In the genomic region with DNA sequence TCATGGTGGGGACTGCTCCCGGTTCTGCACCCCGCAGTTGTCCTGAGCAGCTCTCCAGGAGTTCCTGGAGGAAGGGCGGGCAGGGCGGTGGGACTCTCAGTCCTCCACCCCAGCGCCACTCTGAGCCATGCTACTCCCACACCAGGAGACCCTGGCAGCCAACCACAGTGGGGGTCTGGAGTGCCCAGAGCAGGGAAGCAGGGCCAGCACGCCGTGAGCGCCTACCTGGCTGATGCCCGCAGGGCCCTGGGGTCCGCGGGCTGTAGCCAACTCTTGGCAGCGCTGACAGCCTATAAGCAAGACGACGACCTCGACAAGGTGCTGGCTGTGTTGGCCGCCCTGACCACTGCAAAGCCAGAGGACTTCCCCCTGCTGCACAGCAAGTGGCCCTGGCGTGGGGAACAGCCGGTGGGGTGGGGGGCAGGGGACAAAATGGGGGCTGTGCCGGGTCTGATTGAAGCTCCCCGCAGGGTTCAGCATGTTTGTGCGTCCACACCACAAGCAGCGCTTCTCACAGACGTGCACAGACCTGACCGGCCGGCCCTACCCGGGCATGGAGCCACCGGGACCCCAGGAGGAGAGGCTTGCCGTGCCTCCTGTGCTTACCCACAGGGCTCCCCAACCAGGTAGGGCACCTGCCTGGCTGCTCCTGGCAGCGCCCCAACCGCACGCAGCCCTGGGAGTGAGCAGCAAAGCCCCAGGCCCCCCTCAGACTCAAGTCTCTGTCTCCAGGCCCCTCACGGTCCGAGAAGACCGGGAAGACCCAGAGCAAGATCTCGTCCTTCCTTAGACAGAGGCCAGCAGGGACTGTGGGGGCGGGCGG, we compare ENCODE assay signal across 24 cellular contexts. TPM values are rescaled to one million over a fixed set of nuclear protein-coding genes. Genes with fewer than 3 reads are reported as not detected.
DNase-seq lines count a peak whose midpoint lies in the region; ATAC-seq and TF ChIP-seq lines count a peak whose summit lies in the region.
"Had no signal": no experiment of that assay in that cellular context is flagged by ENCODE, and none has a peak within 500 bp of the region (broad histone marks: within the 10 kb centered on the region; RNA-seq: fewer than 3 reads in every experiment).

No MANE protein-coding gene starts in this region.

- no peak overlapping the region for H3K4me2 ChIP-seq in SK-N-SH
- H3K4me2 ChIP-seq: neural progenitor cell had no signal

- H2AFZ ChIP-seq in SK-N-SH (ENCODE audit: low read depth): no peak overlapping the region
- H2AFZ ChIP-seq: neural progenitor cell had no signal

- H3F3A ChIP-seq in SK-N-SH (replicated peaks; ENCODE audit: insufficient read depth): no peaks in the 10 kb centered on the region

- H3K9me3 ChIP-seq in SK-N-SH (no peaks in the 10 kb centered on the region), Panc1 (ENCODE audit: control insufficient read depth, insufficient read depth, low read depth, low read length) (no peaks in the 10 kb centered on the region), vagina (no peaks in the 10 kb centered on the region)
- H3K9me3 ChIP-seq: psoas muscle, SJSA1, upper lobe of right lung had no signal

- POLR2A ChIA-PET in SK-N-SH (lab: Yijun Ruan, JAX): interaction anchor here (1.1 kb wide), 1 partner anchor 33 kb away, joined by 4 read pairs; no protein-coding TSS in a partner anchor
- POLR2A ChIA-PET in Panc1 (lab: Charles Lee): no interaction called here

- H3K27ac ChIP-seq in SK-N-SH (ENCODE audit: low read depth in 2 of 2, low read length in 1 of 2) (no peak overlapping the region; a peak in 1 of 4 replicates), Panc1 (ENCODE audit: low read length) (0 out of 2 replicates have a peak overlapping the region, but pooled peaks have one; percentile 23), epithelial cell of prostate (peak overlapping the region; percentile 90), vagina (no peak overlapping the region)
- H3K27ac ChIP-seq: neural progenitor cell, psoas muscle, SJSA1, upper lobe of right lung had no signal

- no peaks in the 10 kb centered on the region for H4K20me1 ChIP-seq in SK-N-SH (ENCODE audit: insufficient read depth)

- no peak for TF ChIP-seq POLR2A in vagina (IDR thresholded peaks at IDR 0.05)

- in situ Hi-C loops in Panc1 (cut with HindIII; ENCODE audit: low pct_unique_long_range_greater_than_20kb, low sequenced_read_pairs): no loop called here

- peaks cover 19 to 20% of the 10 kb centered on the region in 2 experiments; a peak in 3 of 4 replicates for H3K4me1 ChIP-seq in SK-N-SH (ENCODE audit: control insufficient read depth in 1 of 2, insufficient read depth in 2 of 2, low read depth in 1 of 2, low read length in 1 of 2)
- peaks cover 43% of the 10 kb centered on the region for H3K4me1 ChIP-seq in Panc1 (ENCODE audit: control insufficient read depth, insufficient read depth, low read length)
- H3K4me1 ChIP-seq in vagina: peaks cover 42% of the 10 kb centered on the region

- H3K9me2 ChIP-seq in SK-N-SH: no peaks in the 10 kb centered on the region

- no TSS peak for BruUV-seq in Panc1 (replicated peaks; lab: Mats Ljungman, UMichigan)

- peaks cover 0 to 9% of the 10 kb centered on the region in 2 experiments for H3K36me3 ChIP-seq in SK-N-SH (replicated peaks in 1 of 2; ENCODE audit: control insufficient read depth in 1 of 2, insufficient read depth in 2 of 2, low read length in 1 of 2)
- no peaks in the 10 kb centered on the region for H3K36me3 ChIP-seq in Panc1 (ENCODE audit: control insufficient read depth, insufficient read depth, low read length)
- no peaks in the 10 kb centered on the region for H3K36me3 ChIP-seq in vagina
- H3K36me3 ChIP-seq: neural progenitor cell had no signal

- H3K27me3 ChIP-seq in SK-N-SH (ENCODE audit: insufficient read depth): no peaks in the 10 kb centered on the region
- H3K27me3 ChIP-seq in Panc1 (ENCODE audit: control insufficient read depth, insufficient read depth, low read length): no peaks in the 10 kb centered on the region
- H3K27me3 ChIP-seq in vagina: no peaks in the 10 kb centered on the region
- H3K27me3 ChIP-seq: neural progenitor cell, SJSA1, upper lobe of right lung had no signal

- H3K79me2 ChIP-seq in SK-N-SH (ENCODE audit: insufficient read depth): no peaks in the 10 kb centered on the region

- no peak for TF ChIP-seq RAD21 in SK-N-SH (IDR thresholded peaks at IDR 0.05; ENCODE audit: low read length)

- TF ChIP-seq EP300 in SK-N-SH (IDR thresholded peaks at IDR 0.05; ENCODE audit: borderline replicate concordance in 1 of 2, low read depth in 1 of 2, low read length in 1 of 2): no peak

- WGBS in SK-N-SH (ENCODE audit: low lambda C conversion rate): 100% methylated on average over 3 of the region's 37 CpGs

- no peak overlapping the region for H3K9ac ChIP-seq in SK-N-SH
- H3K9ac ChIP-seq: neural progenitor cell had no signal

- intact Hi-C loops in Panc1 (cut with micrococcal nuclease; ENCODE audit: unreplicated experiment): no loop called here
- intact Hi-C loops in sciatic nerve (cut with DNase I): no loop called here
- intact Hi-C loops in vagina (cut with DNase I): no loop called here

- TF ChIP-seq CTCF in SK-N-SH (IDR thresholded peaks at IDR 0.05) (no peak), Panc1 (IDR thresholded peaks at IDR 0.05) (no peak), vagina (IDR thresholded peaks at IDR 0.05) (no peak)

- ATAC-seq in SK-N-SH treated with all-trans-retinoic acid at 6 μM for 48 hours (no peak), Panc1 (no peak), sciatic nerve (no peak)
- ATAC-seq: T-helper 17 cell, upper lobe of right lung had no signal

- H3K4me3 ChIP-seq in SK-N-SH (ENCODE audit: low read depth in 2 of 2, low read length in 1 of 2): no peak overlapping the region
- H3K4me3 ChIP-seq in Panc1 (ENCODE audit: low read depth in 2 of 2, low read length in 2 of 2): no peak overlapping the region
- no peak overlapping the region for H3K4me3 ChIP-seq in vagina
- H3K4me3 ChIP-seq: neural progenitor cell, psoas muscle, SJSA1, upper lobe of right lung had no signal

- DNase-seq in SK-N-SH: peak; percentile 39
- DNase-seq in Panc1 (ENCODE audit: low read depth, low spot score): no peak
- no peak for DNase-seq in epithelial cell of prostate (ENCODE audit: low read depth, low spot score)
- peak; percentile 61 for DNase-seq in sciatic nerve (ENCODE audit: low spot score)
- DNase-seq in vagina (ENCODE audit: extremely low spot score in 2 of 2): no peak
- no peak for DNase-seq in NCI-H2029 treated with DMSO at 0.1 percent for 48 hours (lab: John Stamatoyannopoulos, UW)
- DNase-seq in NCI-H748 (lab: John Stamatoyannopoulos, UW; ENCODE audit: unreplicated experiment): no peak
- DNase-seq: activated CD4-positive, alpha-beta T cell treated with anti-CD3 and anti-CD28 coated beads, Interleukin-2, amount 50 U/mL, for 48 hours; activated naive CD4-positive, alpha-beta T cell; AML-193; amygdala; caudate nucleus; effector CD4-positive, alpha-beta T cell; EL; NCI-H1105; NCI-H2107; NCI-H524; stimulated activated CD4-positive, alpha-beta T cell treated with anti-CD3 and anti-CD28 coated beads, Interleukin-12 subunit alpha, Interleukin-12 subunit beta, amount 100 ng/mL, for 4 hours; T-helper 17 cell had no signal

- CTCF ChIA-PET in SK-N-SH (lab: Yijun Ruan, JAX) (interaction anchor here (0.7 to 1.1 kb wide), 2 partner anchors 12 to 81 kb away, joined by 3 read pairs; no protein-coding TSS in a partner anchor), Panc1 (lab: Charles Lee) (no interaction called here)

TF ChIP-seq in SK-N-SH, 30 proteins besides CTCF, POLR2A, EP300 and RAD21 (continues in another document):
- TF ChIP-seq GABPA (IDR thresholded peaks at IDR 0.05; ENCODE audit: low read depth) (no peak), RCOR1 (IDR thresholded peaks at IDR 0.05; ENCODE audit: low read length) (no peak), FOXJ3 (CRISPR knock-in tag; IDR thresholded peaks at IDR 0.05) (no peak), FOXM1 (IDR thresholded peaks at IDR 0.05; ENCODE audit: low read depth) (no peak), JUND (IDR thresholded peaks at IDR 0.05) (no peak), CHD2 (IDR thresholded peaks at IDR 0.05; ENCODE audit: low read length, partially characterized antibody) (no peak)

TF ChIP-seq in SK-N-SH treated with all-trans-retinoic acid at 6 μM for 48 hours, 23 proteins besides CTCF, POLR2A, EP300 and RAD21 (continues in another document):
- TF ChIP-seq TCF4 (CRISPR knock-in tag; IDR thresholded peaks at IDR 0.05; ENCODE audit: borderline replicate concordance): no peak
- no peak for TF ChIP-seq ZFP3 (CRISPR knock-in tag; IDR thresholded peaks at IDR 0.05)
- TF ChIP-seq ISL1 (CRISPR knock-in tag; IDR thresholded peaks at IDR 0.05): no peak
- TF ChIP-seq PPARA (CRISPR knock-in tag; IDR thresholded peaks at IDR 0.05; ENCODE audit: borderline replicate concordance): no peak
- no peak for TF ChIP-seq ARNTL (CRISPR knock-in tag; IDR thresholded peaks at IDR 0.05; ENCODE audit: borderline replicate concordance, low read depth)
- TF ChIP-seq SNAI2 (CRISPR knock-in tag; IDR thresholded peaks at IDR 0.05): no peak

RNA-seq across cellular contexts. Expression of gene TNFRSF6B, which starts 1.6 kb away (rescaled TPM):
- 8.2 and 9.4 TPM in 2 replicates for polyA plus RNA-seq in SK-N-SH (2012; rRNA removed)
- polyA plus RNA-seq in SK-N-SH (2012; cell fraction: cytosol; rRNA removed): 3.6 and 6.1 TPM in 2 replicates
- polyA plus RNA-seq in SK-N-SH (2012; cell fraction: nucleus; rRNA removed): 18.3 and 28.9 TPM in 2 replicates
- total RNA-seq in Panc1 (2021; ENCODE audit: unreplicated experiment): not detected
- 1.4 TPM for polyA plus RNA-seq in Panc1 (2012; ENCODE audit: insufficient read length)
- 6.1 TPM for total RNA-seq in sciatic nerve
- total RNA-seq in vagina: 16.7 TPM
- total RNA-seq: T-helper 17 cell had no signal

RNA-seq across cellular contexts. Expression of gene ARFRP1, which starts 13.0 kb away (rescaled TPM):
- polyA plus RNA-seq in SK-N-SH (2012; rRNA removed): 65.4 and 72.8 TPM in 2 replicates
- polyA plus RNA-seq in SK-N-SH (2012; cell fraction: cytosol; rRNA removed): 47.9 and 57.4 TPM in 2 replicates
- polyA plus RNA-seq in SK-N-SH (2012; cell fraction: nucleus; rRNA removed): 132 and 145 TPM in 2 replicates
- total RNA-seq in Panc1 (2021; ENCODE audit: unreplicated experiment) (57.9 TPM), sciatic nerve (49.1 TPM), vagina (30.9 TPM)
- polyA plus RNA-seq in Panc1 (2012; ENCODE audit: insufficient read length): 68.1 TPM

RNA-seq across cellular contexts. Expression of gene ZGPAT, which starts 13.0 kb away (rescaled TPM):
- polyA plus RNA-seq in SK-N-SH (2012; rRNA removed): 33.7 and 36.8 TPM in 2 replicates
- polyA plus RNA-seq in SK-N-SH (2012; cell fraction: cytosol; rRNA removed): 9.8 and 14.3 TPM in 2 replicates
- polyA plus RNA-seq in SK-N-SH (2012; cell fraction: nucleus; rRNA removed): 152 and 206 TPM in 2 replicates
- 35.8 TPM for total RNA-seq in Panc1 (2021; ENCODE audit: unreplicated experiment)
- 41.9 TPM for polyA plus RNA-seq in Panc1 (2012; ENCODE audit: insufficient read length)
- total RNA-seq in sciatic nerve: 23.8 TPM
- total RNA-seq in vagina: 30.4 TPM

RNA-seq across cellular contexts. Expression of gene RTEL1, which starts 36.7 kb away (rescaled TPM):
- polyA plus RNA-seq in SK-N-SH (2012; rRNA removed): 9.9 and 12.9 TPM in 2 replicates
- 1.5 and 2.4 TPM in 2 replicates for polyA plus RNA-seq in SK-N-SH (2012; cell fraction: cytosol; rRNA removed)
- polyA plus RNA-seq in SK-N-SH (2012; cell fraction: nucleus; rRNA removed): 82.0 and 145 TPM in 2 replicates
- total RNA-seq in Panc1 (2021; ENCODE audit: unreplicated experiment) (26.1 TPM), sciatic nerve (34.1 TPM), vagina (17.7 TPM)
- 13.1 TPM for polyA plus RNA-seq in Panc1 (2012; ENCODE audit: insufficient read length)

RNA-seq across cellular contexts. Expression of gene STMN3, which starts 41.6 kb away (rescaled TPM):
- polyA plus RNA-seq in SK-N-SH (2012; rRNA removed): 89.8 and 111 TPM in 2 replicates
- polyA plus RNA-seq in SK-N-SH (2012; cell fraction: cytosol; rRNA removed): 58.5 and 83.6 TPM in 2 replicates
- 103 and 122 TPM in 2 replicates for polyA plus RNA-seq in SK-N-SH (2012; cell fraction: nucleus; rRNA removed)
- total RNA-seq in Panc1 (2021; ENCODE audit: unreplicated experiment) (42.7 TPM), sciatic nerve (19.7 TPM), vagina (14.7 TPM)
- polyA plus RNA-seq in Panc1 (2012; ENCODE audit: insufficient read length): 61.1 TPM

Comparison
In these comparisons a context has a peak if more than half of its experiments do, and no peak if none do; other contexts are left out.
1. DNase-seq: peak in SK-N-SH (single experiment) and sciatic nerve (single experiment); none in Panc1 (single experiment), epithelial cell of prostate (single experiment), vagina (0 of 2), NCI-H2029 treated with DMSO at 0.1 percent for 48 hours (single experiment) and NCI-H748 (single experiment).
2. H3K27ac ChIP-seq: peak in Panc1 (single experiment) and epithelial cell of prostate (single experiment); none in SK-N-SH (0 of 2) and vagina (single experiment).